1 cellular context compared by ENCODE assay signal in genomic region chr7:36961691-36962090, GRCh38.
TF ChIP-seq lines count a peak whose summit lies in the region.

No MANE protein-coding gene starts in this region.

TF ChIP-seq in SK-N-SH treated with all-trans-retinoic acid at 6 μM for 48 hours, 23 proteins besides CTCF, POLR2A, EP300 and RAD21 (continued from another document):
- no peak for TF ChIP-seq CSRNP3 (CRISPR knock-in tag; IDR thresholded peaks at IDR 0.05)
